1 cellular context compared by ENCODE assay signal in the genomic region with DNA sequence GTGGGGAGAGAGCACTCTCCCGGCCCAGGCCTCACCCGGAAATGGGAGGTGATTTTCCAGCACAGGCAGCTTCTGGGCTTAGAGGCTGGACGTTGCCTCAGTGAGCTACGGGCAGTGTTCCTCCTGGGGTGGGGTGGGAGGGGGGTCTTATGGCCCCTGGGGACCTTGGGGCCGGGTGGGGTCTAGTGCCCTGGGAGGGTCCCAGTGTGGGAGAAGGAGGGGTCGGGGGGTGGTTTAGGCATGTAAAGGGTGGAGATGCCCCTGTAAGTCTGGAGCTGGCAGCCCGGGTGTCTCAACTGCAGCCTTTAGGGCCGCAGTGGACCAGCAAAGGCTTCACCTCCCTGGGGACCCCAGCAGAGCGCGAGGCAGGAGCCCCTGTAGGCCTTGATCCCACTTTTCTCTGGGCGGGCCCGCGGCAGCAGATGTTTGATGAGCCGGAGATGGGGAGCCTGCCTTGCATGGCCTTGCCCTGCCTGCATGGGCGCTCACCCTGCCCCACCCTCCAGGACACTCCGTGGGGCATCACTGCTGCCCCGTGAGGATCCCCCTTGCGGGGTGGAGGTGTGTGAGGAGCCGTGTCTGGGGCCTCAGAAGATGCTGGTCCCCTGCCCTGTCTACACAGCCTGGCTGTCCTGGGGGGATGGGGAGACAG.
TF ChIP-seq lines count a peak whose summit lies in the region.

No MANE protein-coding gene starts in this region.

TF ChIP-seq in SK-N-SH treated with all-trans-retinoic acid at 6 μM for 48 hours, 23 proteins besides CTCF, POLR2A, EP300 and RAD21 (continued from another document):
- TF ChIP-seq, protein P1, sequence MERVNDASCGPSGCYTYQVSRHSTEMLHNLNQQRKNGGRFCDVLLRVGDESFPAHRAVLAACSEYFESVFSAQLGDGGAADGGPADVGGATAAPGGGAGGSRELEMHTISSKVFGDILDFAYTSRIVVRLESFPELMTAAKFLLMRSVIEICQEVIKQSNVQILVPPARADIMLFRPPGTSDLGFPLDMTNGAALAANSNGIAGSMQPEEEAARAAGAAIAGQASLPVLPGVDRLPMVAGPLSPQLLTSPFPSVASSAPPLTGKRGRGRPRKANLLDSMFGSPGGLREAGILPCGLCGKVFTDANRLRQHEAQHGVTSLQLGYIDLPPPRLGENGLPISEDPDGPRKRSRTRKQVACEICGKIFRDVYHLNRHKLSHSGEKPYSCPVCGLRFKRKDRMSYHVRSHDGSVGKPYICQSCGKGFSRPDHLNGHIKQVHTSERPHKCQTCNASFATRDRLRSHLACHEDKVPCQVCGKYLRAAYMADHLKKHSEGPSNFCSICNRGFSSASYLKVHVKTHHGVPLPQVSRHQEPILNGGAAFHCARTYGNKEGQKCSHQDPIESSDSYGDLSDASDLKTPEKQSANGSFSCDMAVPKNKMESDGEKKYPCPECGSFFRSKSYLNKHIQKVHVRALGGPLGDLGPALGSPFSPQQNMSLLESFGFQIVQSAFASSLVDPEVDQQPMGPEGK (CRISPR knock-in tag; IDR thresholded peaks at IDR 0.05; ENCODE audit: borderline replicate concordance), result no peak
